Comparison of ENCODE assay signal across 10 cellular contexts in the genomic region with DNA sequence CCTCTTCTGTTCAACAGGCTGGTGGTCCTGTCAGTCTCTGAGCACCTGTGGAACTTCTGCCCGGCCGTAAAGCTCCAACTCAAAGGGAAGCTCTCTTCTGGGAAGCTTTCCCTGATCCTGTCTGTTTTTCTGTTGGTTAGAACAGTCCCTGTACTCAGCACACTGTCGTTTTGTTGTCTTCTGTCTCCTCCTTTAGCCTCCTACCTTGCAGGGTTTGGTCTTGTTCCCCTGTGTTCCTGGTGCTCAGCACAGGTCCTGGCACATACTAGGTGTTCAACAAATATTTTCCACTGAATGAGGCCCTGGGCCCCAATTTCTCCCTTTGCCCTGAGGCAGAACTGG. TPM values are rescaled to one million over a fixed set of nuclear protein-coding genes. Genes with fewer than 3 reads are reported as not detected.
DNase-seq lines count a peak whose midpoint lies in the region; ATAC-seq and TF ChIP-seq lines count a peak whose summit lies in the region.
"Had no signal": no experiment of that assay in that cellular context is flagged by ENCODE, and none has a peak within 500 bp of the region (broad histone marks: within the 10 kb centered on the region; RNA-seq: fewer than 3 reads in every experiment).

No MANE protein-coding gene starts in this region.

- H3K27me3 Mint-ChIP-seq in Caco-2 (ENCODE audit: insufficient read depth, unreplicated experiment) (no peaks in the 10 kb centered on the region), T-cell (peaks cover 19 to 23% of the 10 kb centered on the region in 2 donors), osteocyte (ENCODE audit: unreplicated experiment) (peaks cover 51% of the 10 kb centered on the region)

- CTCF ChIA-PET in Caco-2 (lab: Charles Lee) (interaction anchor here (0.6 to 1.2 kb wide), 8 partner anchors 13 to 537 kb away, joined by 3 to 8 read pairs (median 6); no protein-coding TSS in a partner anchor), T-cell (lab: Charles Lee) (interaction anchor here in 1 of 2 donors (0.7 kb wide), 1 partner anchor 38 kb away, joined by 4 read pairs; no protein-coding TSS in a partner anchor)

- H3K27me3 ChIP-seq in Caco-2 (replicated peaks; ENCODE audit: control insufficient read depth, insufficient read depth, low read length) (no peaks in the 10 kb centered on the region), esophagus muscularis mucosa (peaks cover 6 to 80% (median 30%) of the 10 kb centered on the region in 4 donors)

- 30% methylated on average over 1 of the region's 3 CpGs for WGBS in esophagus muscularis mucosa

- H3K27ac Mint-ChIP-seq in Caco-2 (ENCODE audit: unreplicated experiment) (peak overlapping the region; percentile 89), T-cell (peak overlapping the region; percentile 16 to 61), osteocyte (ENCODE audit: unreplicated experiment) (no peak overlapping the region)

- intact Hi-C loops in Caco-2 (cut with micrococcal nuclease; ENCODE audit: unreplicated experiment), result no loop called here
- intact Hi-C loops in esophagus muscularis mucosa (cut with DNase I), result no loop called here

- no peak overlapping the region for H3K27ac ChIP-seq in esophagus muscularis mucosa (replicated peaks in 1 of 4)

- BruUV-seq in Caco-2 (replicated peaks; lab: Mats Ljungman, UMichigan), result TSS peak; percentile 58

- TF ChIP-seq EP300 in esophagus muscularis mucosa (IDR thresholded peaks at IDR 0.05), result no peak

- POLR2A ChIA-PET in Caco-2 (lab: Charles Lee), result interaction anchor here (0.5 to 0.7 kb wide), 4 partner anchors 9 to 719 kb away, joined by 3 to 13 read pairs (median 5); no protein-coding TSS in a partner anchor
- POLR2A ChIA-PET in T-cell (lab: Charles Lee), result no interaction called here

- H3K36me3 Mint-ChIP-seq in Caco-2 (ENCODE audit: insufficient read depth, unreplicated experiment), result peaks cover 6% of the 10 kb centered on the region
- peaks cover 10% of the 10 kb centered on the region for H3K36me3 Mint-ChIP-seq in T-cell
- no peaks in the 10 kb centered on the region for H3K36me3 Mint-ChIP-seq in osteocyte (ENCODE audit: unreplicated experiment)

- H3K9me3 Mint-ChIP-seq in Caco-2 (ENCODE audit: unreplicated experiment) (no peaks in the 10 kb centered on the region), T-cell (no peaks in the 10 kb centered on the region), osteocyte (ENCODE audit: unreplicated experiment) (peaks cover 7% of the 10 kb centered on the region)
- H3K9me3 Mint-ChIP-seq: neural crest cell had no signal

- ATAC-seq in T-cell (replicated peaks in 1 of 4) (no peak), HG03039 (IDR thresholded peaks at IDR 0.05; ENCODE audit: unreplicated experiment) (no peak)

- peak overlapping the region; percentile 84 for H3K4me3 Mint-ChIP-seq in Caco-2 (ENCODE audit: unreplicated experiment)
- H3K4me3 Mint-ChIP-seq in T-cell, result peak overlapping the region; percentile 72 to 91 (median 78)
- H3K4me3 Mint-ChIP-seq in osteocyte (ENCODE audit: unreplicated experiment), result peak overlapping the region; percentile 60
- H3K4me3 Mint-ChIP-seq: neural crest cell had no signal

- TF ChIP-seq CTCF in Caco-2 (IDR thresholded peaks at IDR 0.05; ENCODE audit: insufficient read depth in 1 of 2, low read depth in 1 of 2, low read length in 1 of 2, severe bottlenecking in 1 of 2, unreplicated experiment in 1 of 2) (no peak), esophagus muscularis mucosa (IDR thresholded peaks at IDR 0.05) (no peak), osteocyte (IDR thresholded peaks at IDR 0.05) (no peak)

- H3K4me3 ChIP-seq in Caco-2 (ENCODE audit: low read depth, low read length), result peak overlapping the region; percentile 90
- peak overlapping the region in 3 of 4 donors; percentile 37 to 54 (median 42) for H3K4me3 ChIP-seq in esophagus muscularis mucosa

- DNase-seq in Caco-2 (no peak), T-cell (no peak), esophagus muscularis mucosa (ENCODE audit: extremely low spot score) (no peak), osteocyte (ENCODE audit: extremely low spot score, unreplicated experiment) (no peak), ecto neural progenitor cell (ENCODE audit: low spot score) (no peak), HT-29 (ENCODE audit: low spot score) (no peak), anterior cingulate cortex (lab: John Stamatoyannopoulos, UW) (no peak)
- DNase-seq: NCI-H524 had no signal

- H3K4me1 ChIP-seq in Caco-2 (0 out of 2 replicates have a peak, but pooled peaks cover 2% of the 10 kb centered on the region), esophagus muscularis mucosa (peaks cover 9 to 16% (median 12%) of the 10 kb centered on the region in 4 donors)

- no peak for TF ChIP-seq POLR2A in esophagus muscularis mucosa (IDR thresholded peaks at IDR 0.05; ENCODE audit: low read depth)

- H3K9me3 ChIP-seq in Caco-2 (no peaks in the 10 kb centered on the region), esophagus muscularis mucosa (peaks cover 0 to 12% (median 5%) of the 10 kb centered on the region in 4 donors)

- H3K4me1 Mint-ChIP-seq in Caco-2 (ENCODE audit: low read depth, unreplicated experiment) (no peaks in the 10 kb centered on the region), T-cell (peaks cover 8 to 14% (median 14%) of the 10 kb centered on the region in 3 donors), osteocyte (ENCODE audit: unreplicated experiment) (peaks cover 6% of the 10 kb centered on the region)

- H3K36me3 ChIP-seq in Caco-2 (ENCODE audit: control insufficient read depth, insufficient read depth, low read length) (no peaks in the 10 kb centered on the region), esophagus muscularis mucosa (no peaks in the 10 kb centered on the region)

RNA-seq across cellular contexts. Expression of a gene that starts 0.3 kb away (rescaled TPM):
- total RNA-seq in Caco-2 (2022) (13.5 and 14.1 TPM in 2 replicates), T-cell (1 to 10 TPM in 4 of 5 donors, under 1 TPM in 1; 0.84 to 2.8 (median 2.3) TPM), esophagus muscularis mucosa (under 1 TPM in 2 of 4 donors, not detected in 2; 0.33 to 0.42 TPM), osteocyte (not detected in 2 replicates)
- total RNA-seq in HT-29 (2014; rRNA removed; shearing (Covaris generic)), result 47.1 and 48.7 TPM in 2 replicates
- total RNA-seq: neural crest cell had no signal

RNA-seq across cellular contexts. Expression of a gene that starts 32.9 kb away (rescaled TPM):
- total RNA-seq in Caco-2 (2022), result 23.3 and 23.6 TPM in 2 replicates
- total RNA-seq in T-cell, result under 1 TPM in 3 of 5 donors, not detected in 2; 0.26 to 0.53 (median 0.38) TPM
- 10 to 100 TPM; 33.6 to 50.3 (median 41.5) TPM for total RNA-seq in esophagus muscularis mucosa
- total RNA-seq in osteocyte, result 33.7 and 36.3 TPM in 2 replicates
- total RNA-seq in HT-29 (2014; rRNA removed; shearing (Covaris generic)), result 182 and 203 TPM in 2 replicates

RNA-seq across cellular contexts. Expression of a gene that starts 39.1 kb away (rescaled TPM):
- total RNA-seq in Caco-2 (2022), result 81.3 and 87.2 TPM in 2 replicates
- 10 to 100 TPM; 39.1 to 45.7 (median 43.2) TPM for total RNA-seq in T-cell
- total RNA-seq in esophagus muscularis mucosa, result 10 to 100 TPM; 61.6 to 91.1 (median 81.5) TPM
- total RNA-seq in osteocyte, result 51.0 and 54.3 TPM in 2 replicates
- total RNA-seq in HT-29 (2014; rRNA removed; shearing (Covaris generic)), result 124 TPM in 2 replicates

RNA-seq across cellular contexts. Expression of a gene that starts 46.8 kb away (rescaled TPM):
- 0.34 TPM in 1 of 2 replicates, not detected in the other for total RNA-seq in Caco-2 (2022)
- total RNA-seq in T-cell, result not detected
- not detected for total RNA-seq in esophagus muscularis mucosa
- total RNA-seq in osteocyte, result not detected in 2 replicates
- 17.6 and 18.4 TPM in 2 replicates for total RNA-seq in HT-29 (2014; rRNA removed; shearing (Covaris generic))
- total RNA-seq: neural crest cell had no signal

RNA-seq across cellular contexts. Expression of a gene that starts 52.1 kb away (rescaled TPM):
- total RNA-seq in Caco-2 (2022) (19.4 and 21.1 TPM in 2 replicates), T-cell (under 1 TPM in 3 of 5 donors, not detected in 2; 0.13 to 0.28 (median 0.23) TPM), esophagus muscularis mucosa (100 to 1,000 TPM; 168 to 299 (median 239) TPM), osteocyte (6.8 and 7.9 TPM in 2 replicates)
- total RNA-seq in HT-29 (2014; rRNA removed; shearing (Covaris generic)), result 1.9 and 2.3 TPM in 2 replicates

Comparison
In these comparisons a context has a peak if more than half of its experiments do, and no peak if none do; other contexts are left out.
1. RNA of a gene that starts 32.9 kb away (total RNA-seq): 182 to 203 TPM in HT-29, 33.6 to 50.3 TPM in esophagus muscularis mucosa, 33.7 to 36.3 TPM in osteocyte and 23.3 to 23.6 TPM in Caco-2; 0.26 to 0.53 TPM in T-cell; every median in the first group is over 10 times any median in the second.
2. Peak in every context shown above with its lines, with median percentiles within 50 percentile points of each other: H3K4me3 Mint-ChIP-seq.